Comparison of ENCODE assay signal across 8 cellular contexts in the genomic region with DNA sequence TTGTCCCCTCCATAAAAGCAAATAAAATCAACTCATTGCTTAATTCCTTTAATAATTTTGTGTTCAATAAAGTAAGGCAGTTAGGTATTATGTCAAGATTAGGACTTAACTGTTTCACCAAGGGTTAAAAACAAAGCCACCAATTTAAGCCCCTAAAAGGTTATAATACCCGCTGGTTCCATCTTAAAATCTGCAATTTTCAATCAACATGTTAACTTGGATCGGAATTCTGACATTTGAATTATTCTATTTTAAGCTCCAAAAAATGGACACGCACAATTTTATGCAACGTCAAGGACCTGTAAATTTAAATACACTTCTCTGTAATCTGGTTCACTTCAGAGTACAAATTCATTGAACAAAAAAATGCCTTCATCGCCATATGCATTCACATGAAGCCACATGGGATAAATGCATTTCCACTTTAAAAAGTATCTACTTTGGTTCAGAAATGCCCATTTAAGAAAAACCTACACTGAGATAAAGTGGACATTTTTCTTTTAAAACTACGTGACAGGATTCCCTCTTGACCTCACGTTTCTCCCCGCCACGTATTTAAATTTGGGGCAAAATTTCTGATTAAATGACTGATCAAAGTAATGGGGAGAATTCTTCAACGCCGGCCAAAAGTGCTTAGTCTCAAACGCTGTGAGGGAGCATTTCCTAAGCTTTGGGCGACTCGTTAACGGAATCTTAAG. TPM values are rescaled to one million over a fixed set of nuclear protein-coding genes. Genes with fewer than 3 reads are reported as not detected.
A peak's percentile ranks its signal among the peaks of the same experiment; 100 is the strongest.
DNase-seq lines count a peak whose midpoint lies in the region; ATAC-seq lines count a peak whose summit lies in the region.

No MANE protein-coding gene starts in this region.

- peak overlapping the region; percentile 100 for H3K27ac Mint-ChIP-seq in dendritic cell treated with granulocyte-macrophage colony-stimulating factor and Interleukin-4, amounts not matched to agents 40 ng/mL and 50 ng/mL, for 4 days
- H3K27ac Mint-ChIP-seq in naive B cell: peak overlapping the region; percentile 98 to 99 (median 98)

- intact Hi-C loops in dendritic cell treated with granulocyte-macrophage colony-stimulating factor and Interleukin-4, amounts not matched to agents 40 ng/mL and 50 ng/mL, for 4 days (cut with micrococcal nuclease): no loop called here

- H3K27me3 Mint-ChIP-seq in dendritic cell treated with granulocyte-macrophage colony-stimulating factor and Interleukin-4, amounts not matched to agents 40 ng/mL and 50 ng/mL, for 4 days: no peaks in the 10 kb centered on the region
- H3K27me3 Mint-ChIP-seq in naive B cell: no peaks in the 10 kb centered on the region

- H3K4me1 Mint-ChIP-seq in dendritic cell treated with granulocyte-macrophage colony-stimulating factor and Interleukin-4, amounts not matched to agents 40 ng/mL and 50 ng/mL, for 4 days (ENCODE audit: low read depth): peaks cover 27% of the 10 kb centered on the region
- peaks cover 34 to 59% (median 58%) of the 10 kb centered on the region in 3 donors for H3K4me1 Mint-ChIP-seq in naive B cell

- no peaks in the 10 kb centered on the region for H3K9me3 Mint-ChIP-seq in dendritic cell treated with granulocyte-macrophage colony-stimulating factor and Interleukin-4, amounts not matched to agents 40 ng/mL and 50 ng/mL, for 4 days
- no peaks in the 10 kb centered on the region for H3K9me3 Mint-ChIP-seq in naive B cell

- peak; percentile 37 for DNase-seq in DMS79 treated with DMSO at 0.1 percent for 48 hours (lab: John Stamatoyannopoulos, UW)
- no peak for DNase-seq in DMS79 (lab: John Stamatoyannopoulos, UW)
- DNase-seq in NCI-H69 (lab: John Stamatoyannopoulos, UW): peak; percentile 56
- DNase-seq in naive B cell: no peak
- DNase-seq in activated CD8-positive, alpha-beta memory T cell treated with anti-CD3 and anti-CD28 coated beads, Interleukin-2, amount 50 U/mL, for 48 hours: no peak
- DNase-seq in GM03348 (ENCODE audit: low spot score): no peak

- H3K36me3 Mint-ChIP-seq in dendritic cell treated with granulocyte-macrophage colony-stimulating factor and Interleukin-4, amounts not matched to agents 40 ng/mL and 50 ng/mL, for 4 days (ENCODE audit: low read depth): peaks cover 41% of the 10 kb centered on the region
- no peaks in the 10 kb centered on the region for H3K36me3 Mint-ChIP-seq in naive B cell

- H3K4me3 Mint-ChIP-seq in dendritic cell treated with granulocyte-macrophage colony-stimulating factor and Interleukin-4, amounts not matched to agents 40 ng/mL and 50 ng/mL, for 4 days: peak overlapping the region; percentile 95
- peak overlapping the region; percentile 89 to 99 (median 98) for H3K4me3 Mint-ChIP-seq in naive B cell

- ATAC-seq in naive B cell (ENCODE audit: low read depth in 2 of 2): no peak
- no peak for ATAC-seq in GM21529 (IDR thresholded peaks at IDR 0.05; ENCODE audit: unreplicated experiment)

RNA-seq across cellular contexts. Expression of a gene that starts 0.7 kb away (rescaled TPM):
- 10 to 100 TPM in 2 of 6 donors, 1 to 10 TPM in 4; 3.6 to 13.8 (median 9.1) TPM for polyA plus RNA-seq in naive B cell (ENCODE audit: low read depth in 6 of 6)

RNA-seq across cellular contexts. Expression of a gene that starts 0.9 kb away (rescaled TPM):
- polyA plus RNA-seq in naive B cell (ENCODE audit: low read depth in 6 of 6): 10 to 100 TPM; 37.4 to 44.3 (median 39.9) TPM

Comparison
In these comparisons a context has a peak if more than half of its experiments do, and no peak if none do; other contexts are left out.
1. DNase-seq: peak in DMS79 treated with DMSO at 0.1 percent for 48 hours (single experiment) and NCI-H69 (single experiment); none in DMS79 (single experiment), naive B cell (single experiment), activated CD8-positive, alpha-beta memory T cell treated with anti-CD3 and anti-CD28 coated beads, Interleukin-2, amount 50 U/mL, for 48 hours (single experiment) and GM03348 (single experiment).